ENCODE assay signal across 31 cellular contexts in genomic region chr2:162340822-162341221, GRCh38.
"Had no signal": no experiment of that assay in that cellular context is flagged by ENCODE, and none has a peak within 500 bp of the region (broad histone marks: within the 10 kb centered on the region; RNA-seq: fewer than 3 reads in every experiment).

No MANE protein-coding gene starts in this region.

- H3K27me3 Mint-ChIP-seq: naive B cell; stimulated activated memory B cell treated with anti-CD40 and anti-IgM and Interleukin-4, amounts not matched to agents 10 μg/mL and 1 μg/mL and 100 μg/mL, for 72 hours; stimulated activated naive CD8-positive, alpha-beta T cell treated with anti-CD3 and anti-CD28 coated beads, Interleukin-15, amount 100 ng/mL, for 72 hours had no signal

- DNase-seq: naive B cell; naive thymus-derived CD8-positive, alpha-beta T cell; nephron progenitor cell; occipital lobe; ovary; posterior cingulate gyrus; psoas muscle; right cardiac atrium; spleen; stimulated activated CD4-positive, alpha-beta T cell treated with anti-CD3 and anti-CD28 coated beads, Interleukin-12 subunit alpha, Interleukin-12 subunit beta, amount 100 ng/mL, for 4 hours; stimulated activated CD4-positive, alpha-beta T cell treated with anti-CD3 and anti-CD28 coated beads, Interleukin-1b, Interleukin-23, amount 100 ng/mL, for 48 hours; stimulated activated CD4-positive, alpha-beta T cell treated with anti-CD3 and anti-CD28 coated beads, Interleukin-4, amount 100 ng/mL, for 1 hour; stimulated activated CD4-positive, alpha-beta T cell treated with anti-CD3 and anti-CD28 coated beads, Interleukin-4, amount 100 ng/mL, for 4 hours; stimulated activated CD8-positive, alpha-beta memory T cell treated with anti-CD3 and anti-CD28 coated beads, Interleukin-4, amount 100 ng/mL, for 48 hours; stimulated activated naive CD4-positive, alpha-beta T cell; stimulated activated naive CD8-positive, alpha-beta T cell treated with anti-CD3 and anti-CD28 coated beads, Interleukin-15, amount 100 ng/mL, for 72 hours; stimulated activated naive CD8-positive, alpha-beta T cell treated with anti-CD3 and anti-CD28 coated beads, Interleukin-15, Interleukin-2, amounts not matched to agents 100 U/mL and 50 U/mL, for 24 hours; substantia nigra; testis; tibial artery; upper lobe of right lung; uterus had no signal

- H3K27ac Mint-ChIP-seq: naive thymus-derived CD8-positive, alpha-beta T cell; natural killer cell treated with Interleukin-12 subunit alpha and Interleukin-12 subunit beta and Interleukin-15 and Interleukin-18, amount 100 ng/mL, for 72 hours; nephron progenitor cell; progenitor cell of endocrine pancreas; stimulated activated memory B cell treated with anti-CD40 and anti-IgM and Interleukin-4, amounts not matched to agents 10 μg/mL and 1 μg/mL and 100 μg/mL, for 72 hours; stimulated activated naive CD8-positive, alpha-beta T cell treated with anti-CD3 and anti-CD28 coated beads, Interleukin-15, amount 100 ng/mL, for 72 hours; type B pancreatic cell had no signal

- H3K36me3 ChIP-seq: ovary, spleen, suprapubic skin, tibial artery, upper lobe of right lung, uterus had no signal

- H3K4me3 Mint-ChIP-seq: naive thymus-derived CD8-positive, alpha-beta T cell; natural killer cell treated with Interleukin-12 subunit alpha and Interleukin-12 subunit beta and Interleukin-15 and Interleukin-18, amount 100 ng/mL, for 72 hours; nephron progenitor cell; stimulated activated memory B cell treated with anti-CD40 and anti-IgM and Interleukin-4, amounts not matched to agents 10 μg/mL and 1 μg/mL and 100 μg/mL, for 72 hours; stimulated activated naive CD8-positive, alpha-beta T cell treated with anti-CD3 and anti-CD28 coated beads, Interleukin-15, amount 100 ng/mL, for 72 hours; type B pancreatic cell had no signal

- H3K9me3 Mint-ChIP-seq: naive B cell; naive thymus-derived CD8-positive, alpha-beta T cell; natural killer cell treated with Interleukin-12 subunit alpha and Interleukin-12 subunit beta and Interleukin-15 and Interleukin-18, amount 100 ng/mL, for 72 hours; nephron progenitor cell; stimulated activated memory B cell treated with anti-CD40 and anti-IgM and Interleukin-4, amounts not matched to agents 10 μg/mL and 1 μg/mL and 100 μg/mL, for 72 hours; stimulated activated naive CD8-positive, alpha-beta T cell treated with anti-CD3 and anti-CD28 coated beads, Interleukin-15, amount 100 ng/mL, for 72 hours; type B pancreatic cell had no signal

- H3K4me1 ChIP-seq: testis, uterus had no signal

- H3K4me2 ChIP-seq: smooth muscle cell had no signal

- H3K9ac ChIP-seq: parathyroid adenoma had no signal

- H3K4me3 ChIP-seq: ovary, psoas muscle, skin epidermis, smooth muscle cell, spleen, suprapubic skin, testis, tibial artery, upper lobe of right lung, uterus had no signal

- H2AFZ ChIP-seq: parathyroid adenoma had no signal

- H3K79me2 ChIP-seq: parathyroid adenoma had no signal

- H3K27ac ChIP-seq: ovary, parathyroid adenoma, psoas muscle, skin epidermis, suprapubic skin, testis, tibial artery, upper lobe of right lung, uterus had no signal

- H3K9me3 ChIP-seq: ovary, psoas muscle, spleen, suprapubic skin, testis, tibial artery, upper lobe of right lung, uterus had no signal

- H3K36me3 Mint-ChIP-seq: naive B cell; naive thymus-derived CD8-positive, alpha-beta T cell; natural killer cell treated with Interleukin-12 subunit alpha and Interleukin-12 subunit beta and Interleukin-15 and Interleukin-18, amount 100 ng/mL, for 72 hours; stimulated activated memory B cell treated with anti-CD40 and anti-IgM and Interleukin-4, amounts not matched to agents 10 μg/mL and 1 μg/mL and 100 μg/mL, for 72 hours; type B pancreatic cell had no signal

- ATAC-seq: naive thymus-derived CD8-positive, alpha-beta T cell; natural killer cell treated with Interleukin-12 subunit alpha and Interleukin-12 subunit beta and Interleukin-15 and Interleukin-18, amount 100 ng/mL, for 72 hours; psoas muscle; right cardiac atrium; sciatic nerve; stimulated activated memory B cell treated with anti-CD40 and anti-IgM and Interleukin-4, amounts not matched to agents 10 μg/mL and 1 μg/mL and 100 μg/mL, for 72 hours; stimulated activated naive CD8-positive, alpha-beta T cell treated with anti-CD3 and anti-CD28 coated beads, Interleukin-15, amount 100 ng/mL, for 72 hours; stimulated activated naive CD8-positive, alpha-beta T cell treated with anti-CD3 and anti-CD28 coated beads, Interleukin-15, Interleukin-2, amounts not matched to agents 100 U/mL and 50 U/mL, for 24 hours; upper lobe of right lung had no signal

- H3K27me3 ChIP-seq: ovary, spleen, suprapubic skin, testis, tibial artery, upper lobe of right lung, uterus had no signal
